20 cellular contexts compared by ENCODE assay signal in genomic region chr19:28519218-28519779, GRCh38.
"Had no signal": no experiment of that assay in that cellular context is flagged by ENCODE, and none has a peak within 500 bp of the region (broad histone marks: within the 10 kb centered on the region; RNA-seq: fewer than 3 reads in every experiment).

No MANE protein-coding gene starts in this region.

- H3K27me3 Mint-ChIP-seq: natural killer cell treated with Interleukin-12 subunit alpha and Interleukin-12 subunit beta and Interleukin-15 and Interleukin-18, amount 100 ng/mL, for 72 hours; stimulated activated naive B cell treated with anti-CD40 and anti-IgM and Interleukin-4, amounts not matched to agents 10 μg/mL and 1 μg/mL and 100 μg/mL, for 72 hours; stimulated activated naive CD8-positive, alpha-beta T cell treated with anti-CD3 and anti-CD28 coated beads, Interleukin-15, amount 100 ng/mL, for 72 hours had no signal

- DNase-seq: dermis blood vessel endothelial cell; foreskin keratinocyte; head of caudate nucleus; left colon; left ventricle myocardium superior; mesenchymal stem cell; occipital lobe; sigmoid colon; stimulated activated CD4-positive, alpha-beta T cell treated with anti-CD3 and anti-CD28 coated beads, Interleukin-2, amount 100 ng/mL, for 24 hours; stimulated activated CD4-positive, alpha-beta T cell treated with anti-CD3 and anti-CD28 coated beads, Interleukin-4, amount 100 ng/mL, for 4 hours; stimulated activated naive B cell treated with anti-CD40 and anti-IgM and Interleukin-4, amounts not matched to agents 10 μg/mL and 1 μg/mL and 100 μg/mL, for 72 hours; stimulated activated naive CD8-positive, alpha-beta T cell treated with anti-CD3 and anti-CD28 coated beads, Interleukin-15, amount 100 ng/mL, for 72 hours; testis had no signal

- H3K36me3 Mint-ChIP-seq: natural killer cell treated with Interleukin-12 subunit alpha and Interleukin-12 subunit beta and Interleukin-15 and Interleukin-18, amount 100 ng/mL, for 72 hours; stimulated activated naive B cell treated with anti-CD40 and anti-IgM and Interleukin-4, amounts not matched to agents 10 μg/mL and 1 μg/mL and 100 μg/mL, for 72 hours had no signal

- H2AFZ ChIP-seq: hepatocyte, parathyroid adenoma had no signal

- H3K4me3 Mint-ChIP-seq: natural killer cell treated with Interleukin-12 subunit alpha and Interleukin-12 subunit beta and Interleukin-15 and Interleukin-18, amount 100 ng/mL, for 72 hours; stimulated activated naive B cell treated with anti-CD40 and anti-IgM and Interleukin-4, amounts not matched to agents 10 μg/mL and 1 μg/mL and 100 μg/mL, for 72 hours; stimulated activated naive CD8-positive, alpha-beta T cell treated with anti-CD3 and anti-CD28 coated beads, Interleukin-15, amount 100 ng/mL, for 72 hours had no signal

- H3K9me3 ChIP-seq: right atrium auricular region, sigmoid colon, testis, tibial nerve had no signal

- H3K4me1 Mint-ChIP-seq: stimulated activated naive B cell treated with anti-CD40 and anti-IgM and Interleukin-4, amounts not matched to agents 10 μg/mL and 1 μg/mL and 100 μg/mL, for 72 hours; stimulated activated naive CD8-positive, alpha-beta T cell treated with anti-CD3 and anti-CD28 coated beads, Interleukin-15, amount 100 ng/mL, for 72 hours had no signal

- H3K36me3 ChIP-seq: right atrium auricular region, sigmoid colon, tibial nerve had no signal

- H3K4me1 ChIP-seq: foreskin keratinocyte, parathyroid adenoma, right atrium auricular region, sigmoid colon, testis, tibial nerve had no signal

- H3K27ac ChIP-seq: foreskin keratinocyte, hepatocyte, parathyroid adenoma, right atrium auricular region, sigmoid colon, skin epidermis, testis, tibial nerve had no signal

- H3K4me2 ChIP-seq: hepatocyte had no signal

- H3K27ac Mint-ChIP-seq: natural killer cell treated with Interleukin-12 subunit alpha and Interleukin-12 subunit beta and Interleukin-15 and Interleukin-18, amount 100 ng/mL, for 72 hours; stimulated activated naive B cell treated with anti-CD40 and anti-IgM and Interleukin-4, amounts not matched to agents 10 μg/mL and 1 μg/mL and 100 μg/mL, for 72 hours; stimulated activated naive CD8-positive, alpha-beta T cell treated with anti-CD3 and anti-CD28 coated beads, Interleukin-15, amount 100 ng/mL, for 72 hours had no signal

- H3K9me3 Mint-ChIP-seq: natural killer cell treated with Interleukin-12 subunit alpha and Interleukin-12 subunit beta and Interleukin-15 and Interleukin-18, amount 100 ng/mL, for 72 hours; stimulated activated naive B cell treated with anti-CD40 and anti-IgM and Interleukin-4, amounts not matched to agents 10 μg/mL and 1 μg/mL and 100 μg/mL, for 72 hours; stimulated activated naive CD8-positive, alpha-beta T cell treated with anti-CD3 and anti-CD28 coated beads, Interleukin-15, amount 100 ng/mL, for 72 hours had no signal

- ATAC-seq: foreskin keratinocyte; left colon; left ventricle myocardium superior; natural killer cell treated with Interleukin-12 subunit alpha and Interleukin-12 subunit beta and Interleukin-15 and Interleukin-18, amount 100 ng/mL, for 72 hours; stimulated activated naive B cell treated with anti-CD40 and anti-IgM and Interleukin-4, amounts not matched to agents 10 μg/mL and 1 μg/mL and 100 μg/mL, for 72 hours; stimulated activated naive CD8-positive, alpha-beta T cell treated with anti-CD3 and anti-CD28 coated beads, Interleukin-15, amount 100 ng/mL, for 72 hours had no signal

- H3K79me2 ChIP-seq: hepatocyte, parathyroid adenoma had no signal

- H3K27me3 ChIP-seq: foreskin keratinocyte, hepatocyte, right atrium auricular region, sigmoid colon, testis, tibial nerve had no signal

- H3K4me3 ChIP-seq: hepatocyte, lung, right atrium auricular region, sigmoid colon, skin epidermis, testis, tibial nerve had no signal
